Comparison of ENCODE assay signal across 10 cellular contexts in genomic region chr6:113697642-113698410, GRCh38.
DNase-seq lines count a peak whose midpoint lies in the region; ATAC-seq and TF ChIP-seq lines count a peak whose summit lies in the region.
"Had no signal": no experiment of that assay in that cellular context is flagged by ENCODE, and none has a peak within 500 bp of the region (broad histone marks: within the 10 kb centered on the region; RNA-seq: fewer than 3 reads in every experiment).

No MANE protein-coding gene starts in this region.

- DNase-seq in SKM-1 treated with dmso at 0.1 percent for 144 hours (lab: John Stamatoyannopoulos, UW; ENCODE audit: unreplicated experiment) (peak; percentile 66), left lung (no peak), hypothalamus (lab: John Stamatoyannopoulos, UW) (no peak), GDM1 (lab: John Stamatoyannopoulos, UW) (no peak)
- DNase-seq in activated naive CD4-positive, alpha-beta T cell treated with anti-CD3 and anti-CD28 coated beads, Interleukin-2, amount 50 U/mL, for 16 hours = no peak
- DNase-seq: activated T-cell treated with anti-CD3 and anti-CD28 coated beads, Interleukin-2, amount 50 U/mL, for 24 hours had no signal

- ATAC-seq in GM18517 (IDR thresholded peaks at IDR 0.05; ENCODE audit: unreplicated experiment) (peak; percentile 67), HG03378 (IDR thresholded peaks at IDR 0.05; ENCODE audit: unreplicated experiment) (peak; percentile 90), left lung (peak; percentile 46), GM19035 (IDR thresholded peaks at IDR 0.05; ENCODE audit: unreplicated experiment) (no peak)

- intact Hi-C loops in left lung (cut with DNase I) = no loop called here

- H3K27me3 ChIP-seq in left lung = no peaks in the 10 kb centered on the region
- H3K27me3 ChIP-seq: esophagus muscularis mucosa had no signal

- H3K4me3 ChIP-seq in left lung = no peak overlapping the region
- H3K4me3 ChIP-seq: esophagus muscularis mucosa had no signal

- peaks cover 7 to 32% of the 10 kb centered on the region in 2 donors for H3K4me1 ChIP-seq in left lung
- H3K4me1 ChIP-seq: esophagus muscularis mucosa had no signal

- peak overlapping the region in 1 of 2 donors; percentile 11 for H3K27ac ChIP-seq in left lung
- H3K27ac ChIP-seq: esophagus muscularis mucosa had no signal

- H3K36me3 ChIP-seq in left lung = no peaks in the 10 kb centered on the region
- H3K36me3 ChIP-seq: esophagus muscularis mucosa had no signal

- H3K9me3 ChIP-seq in left lung = no peaks in the 10 kb centered on the region
- H3K9me3 ChIP-seq: esophagus muscularis mucosa had no signal

- TF ChIP-seq CTCF in left lung (IDR thresholded peaks at IDR 0.05) = no peak
